22 cellular contexts compared by ENCODE assay signal in the genomic region with DNA sequence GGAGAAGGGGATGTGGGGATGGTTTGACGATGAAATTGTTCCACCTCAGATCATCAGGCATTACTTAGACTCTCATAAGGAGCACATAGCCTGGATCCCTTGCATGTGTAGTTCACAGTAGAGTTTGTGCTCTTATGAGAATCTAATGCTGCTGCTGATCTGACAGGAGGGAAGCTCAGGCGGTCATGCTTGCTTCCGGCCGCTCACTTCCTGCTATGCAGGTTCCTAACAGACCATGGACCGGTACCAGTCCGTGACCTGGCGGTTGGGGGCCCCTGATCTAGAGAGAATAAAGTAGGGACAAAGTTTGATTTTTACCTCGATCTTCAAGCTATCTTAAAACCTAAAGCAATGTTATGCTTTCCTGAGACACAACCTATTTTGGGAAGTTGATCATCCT.
DNase-seq lines count a peak whose midpoint lies in the region; ATAC-seq, FAIRE-seq and TF ChIP-seq lines count a peak whose summit lies in the region.
"Had no signal": no experiment of that assay in that cellular context is flagged by ENCODE, and none has a peak within 500 bp of the region (broad histone marks: within the 10 kb centered on the region; RNA-seq: fewer than 3 reads in every experiment).

No MANE protein-coding gene starts in this region.

- H3K4me1 Mint-ChIP-seq in stimulated activated memory B cell treated with anti-CD40 and anti-IgM and Interleukin-4, amounts not matched to agents 10 μg/mL and 1 μg/mL and 100 μg/mL, for 72 hours: no peaks in the 10 kb centered on the region
- H3K4me1 Mint-ChIP-seq: CD14-positive monocyte; CD8-positive, alpha-beta memory T cell had no signal

- H3K27me3 ChIP-seq in BLaER1: no peaks in the 10 kb centered on the region

- H3K4me3 Mint-ChIP-seq in stimulated activated memory B cell treated with anti-CD40 and anti-IgM and Interleukin-4, amounts not matched to agents 10 μg/mL and 1 μg/mL and 100 μg/mL, for 72 hours: no peak overlapping the region
- H3K4me3 Mint-ChIP-seq: CD14-positive monocyte; CD4-positive, alpha-beta T cell; CD8-positive, alpha-beta memory T cell; H9 had no signal

- H3K9me3 ChIP-seq in BLaER1: 0 out of 2 replicates have a peak, but pooled peaks cover 7% of the 10 kb centered on the region

- peak overlapping the region; percentile 79 for H3K4me2 ChIP-seq in BLaER1

- ATAC-seq in stimulated activated memory B cell treated with anti-CD40 and anti-IgM and Interleukin-4, amounts not matched to agents 10 μg/mL and 1 μg/mL and 100 μg/mL, for 72 hours: peak; percentile 47
- ATAC-seq in GM19035 (IDR thresholded peaks at IDR 0.05; ENCODE audit: unreplicated experiment): no peak
- ATAC-seq: GM12878, HCT116 had no signal

- 0 out of 2 replicates have a peak overlapping the region, but pooled peaks have one; percentile 45 for H3K9ac ChIP-seq in BLaER1
- H3K9ac ChIP-seq: GM23248 had no signal

- in situ Hi-C loops in KBM-7 (cut with MboI; ENCODE audit: low pct_unique_long_range_greater_than_20kb, low sequenced_read_pairs): no loop called here

- H3K36me3 ChIP-seq in BLaER1: no peaks in the 10 kb centered on the region

- H4K20me1 ChIP-seq in BLaER1: no peaks in the 10 kb centered on the region

- peaks cover 74% of the 10 kb centered on the region for H3K4me1 ChIP-seq in BLaER1

- peak; percentile 9 for DNase-seq in GM12865 (ENCODE audit: low read depth)
- DNase-seq in KBM-7: peak; percentile 47
- DNase-seq in frontal cortex (ENCODE audit: low spot score in 2 of 2): no peak
- no peak for DNase-seq in activated T-cell treated with anti-CD3 and anti-CD28 coated beads, Interleukin-2, amount 50 U/mL, for 48 hours
- DNase-seq: AML-193; CD4-positive, alpha-beta T cell; CD8-positive, alpha-beta memory T cell; DMS53; DMS79 treated with DMSO at 0.1 percent for 48 hours; GM23248; H9 had no signal

- no peaks in the 10 kb centered on the region for H3K9me3 Mint-ChIP-seq in stimulated activated memory B cell treated with anti-CD40 and anti-IgM and Interleukin-4, amounts not matched to agents 10 μg/mL and 1 μg/mL and 100 μg/mL, for 72 hours
- H3K9me3 Mint-ChIP-seq: CD4-positive, alpha-beta T cell; CD8-positive, alpha-beta memory T cell; H9 had no signal

- H3K36me3 Mint-ChIP-seq in stimulated activated memory B cell treated with anti-CD40 and anti-IgM and Interleukin-4, amounts not matched to agents 10 μg/mL and 1 μg/mL and 100 μg/mL, for 72 hours: no peaks in the 10 kb centered on the region
- H3K36me3 Mint-ChIP-seq: CD14-positive monocyte; CD8-positive, alpha-beta memory T cell had no signal

- TF ChIP-seq CTCF in GM12865 (IDR thresholded peaks at IDR 0.05; ENCODE audit: insufficient read depth, low read depth, low read length, missing control alignments): no peak

- H3K27ac ChIP-seq in BLaER1: peak overlapping the region; percentile 75
- H3K27ac ChIP-seq: 22Rv1, GM23248 had no signal

- H3K4me3 ChIP-seq in BLaER1: peak overlapping the region; percentile 28; the same call in 1 of the 2 replicates
- H3K4me3 ChIP-seq in GM12865 (ENCODE audit: low read depth, low read length): no peak overlapping the region
- H3K4me3 ChIP-seq: GM12878, GM23248 had no signal

- no peaks in the 10 kb centered on the region for H3K27me3 Mint-ChIP-seq in stimulated activated memory B cell treated with anti-CD40 and anti-IgM and Interleukin-4, amounts not matched to agents 10 μg/mL and 1 μg/mL and 100 μg/mL, for 72 hours
- H3K27me3 Mint-ChIP-seq: CD4-positive, alpha-beta T cell; CD8-positive, alpha-beta memory T cell had no signal

- no peak for FAIRE-seq in frontal cortex (lab: Jason Lieb, UNC)
- FAIRE-seq: A204.1, D721Med, G401.6, GM12878, GM18507 had no signal

- no peak overlapping the region for H3K27ac Mint-ChIP-seq in stimulated activated memory B cell treated with anti-CD40 and anti-IgM and Interleukin-4, amounts not matched to agents 10 μg/mL and 1 μg/mL and 100 μg/mL, for 72 hours
- H3K27ac Mint-ChIP-seq: CD14-positive monocyte; CD4-positive, alpha-beta T cell; CD8-positive, alpha-beta memory T cell; H9 had no signal

Comparison
In these comparisons a context has a peak if more than half of its experiments do, and no peak if none do; other contexts are left out.
1. DNase-seq: peak in GM12865 (single experiment) and KBM-7 (single experiment); none in frontal cortex (0 of 2) and activated T-cell treated with anti-CD3 and anti-CD28 coated beads, Interleukin-2, amount 50 U/mL, for 48 hours (0 of 2).